In the genomic region with DNA sequence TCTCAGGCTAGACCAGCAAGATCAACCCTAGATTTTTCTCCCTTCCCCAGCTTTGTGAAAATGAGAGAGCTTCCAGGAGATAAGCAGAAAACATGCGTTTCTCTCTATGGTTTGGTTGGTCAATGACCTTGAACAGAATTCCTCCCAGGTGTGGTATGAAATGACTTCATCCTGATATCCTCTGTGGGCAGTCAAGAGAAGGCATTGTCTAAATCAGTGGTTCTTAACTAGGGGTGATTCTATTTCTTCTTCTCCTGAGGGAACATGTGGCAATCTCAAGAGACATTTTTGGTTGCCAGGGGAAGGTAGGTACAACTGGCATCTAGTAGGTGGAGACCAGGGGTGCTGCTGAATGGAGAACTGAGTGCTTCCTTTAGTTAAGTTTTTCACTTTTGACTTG, we compare ENCODE assay signal across 2 cellular contexts.
TF ChIP-seq lines count a peak whose summit lies in the region.

No MANE protein-coding gene starts in this region.

TF ChIP-seq in HepG2, 621 proteins besides CTCF, POLR2A, EP300 and RAD21 (continues in another document):
- TF ChIP-seq, protein P1, sequence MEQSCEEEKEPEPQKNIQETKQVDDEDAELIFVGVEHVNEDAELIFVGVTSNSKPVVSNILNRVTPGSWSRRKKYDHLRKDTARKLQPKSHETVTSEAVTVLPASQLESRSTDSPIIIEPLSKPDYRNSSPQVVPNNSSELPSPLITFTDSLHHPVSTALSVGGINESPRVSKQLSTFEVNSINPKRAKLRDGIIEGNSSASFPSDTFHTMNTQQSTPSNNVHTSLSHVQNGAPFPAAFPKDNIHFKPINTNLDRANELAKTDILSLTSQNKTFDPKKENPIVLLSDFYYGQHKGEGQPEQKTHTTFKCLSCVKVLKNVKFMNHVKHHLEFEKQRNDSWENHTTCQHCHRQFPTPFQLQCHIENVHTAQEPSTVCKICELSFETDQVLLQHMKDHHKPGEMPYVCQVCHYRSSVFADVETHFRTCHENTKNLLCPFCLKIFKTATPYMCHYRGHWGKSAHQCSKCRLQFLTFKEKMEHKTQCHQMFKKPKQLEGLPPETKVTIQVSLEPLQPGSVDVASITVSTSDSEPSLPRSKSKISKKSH (CRISPR knock-in tag; IDR thresholded peaks at IDR 0.05; ENCODE audit: borderline replicate concordance), result no peak
- no peak for TF ChIP-seq ZNF282 (IDR thresholded peaks at IDR 0.05; ENCODE audit: partially characterized antibody)
- TF ChIP-seq HDAC2 (CRISPR knock-in tag; IDR thresholded peaks at IDR 0.05), result no peak
- no peak for TF ChIP-seq ZNF263 (CRISPR knock-in tag; IDR thresholded peaks at IDR 0.05)
- TF ChIP-seq DNMT3B (CRISPR knock-in tag; conservative IDR thresholded peaks at IDR 0.05), result no peak
- TF ChIP-seq, protein P2, sequence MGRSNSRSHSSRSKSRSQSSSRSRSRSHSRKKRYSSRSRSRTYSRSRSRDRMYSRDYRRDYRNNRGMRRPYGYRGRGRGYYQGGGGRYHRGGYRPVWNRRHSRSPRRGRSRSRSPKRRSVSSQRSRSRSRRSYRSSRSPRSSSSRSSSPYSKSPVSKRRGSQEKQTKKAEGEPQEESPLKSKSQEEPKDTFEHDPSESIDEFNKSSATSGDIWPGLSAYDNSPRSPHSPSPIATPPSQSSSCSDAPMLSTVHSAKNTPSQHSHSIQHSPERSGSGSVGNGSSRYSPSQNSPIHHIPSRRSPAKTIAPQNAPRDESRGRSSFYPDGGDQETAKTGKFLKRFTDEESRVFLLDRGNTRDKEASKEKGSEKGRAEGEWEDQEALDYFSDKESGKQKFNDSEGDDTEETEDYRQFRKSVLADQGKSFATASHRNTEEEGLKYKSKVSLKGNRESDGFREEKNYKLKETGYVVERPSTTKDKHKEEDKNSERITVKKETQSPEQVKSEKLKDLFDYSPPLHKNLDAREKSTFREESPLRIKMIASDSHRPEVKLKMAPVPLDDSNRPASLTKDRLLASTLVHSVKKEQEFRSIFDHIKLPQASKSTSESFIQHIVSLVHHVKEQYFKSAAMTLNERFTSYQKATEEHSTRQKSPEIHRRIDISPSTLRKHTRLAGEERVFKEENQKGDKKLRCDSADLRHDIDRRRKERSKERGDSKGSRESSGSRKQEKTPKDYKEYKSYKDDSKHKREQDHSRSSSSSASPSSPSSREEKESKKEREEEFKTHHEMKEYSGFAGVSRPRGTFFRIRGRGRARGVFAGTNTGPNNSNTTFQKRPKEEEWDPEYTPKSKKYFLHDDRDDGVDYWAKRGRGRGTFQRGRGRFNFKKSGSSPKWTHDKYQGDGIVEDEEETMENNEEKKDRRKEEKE (IDR thresholded peaks at IDR 0.05), result no peak
- no peak for TF ChIP-seq FOSL2 (CRISPR knock-in tag; IDR thresholded peaks at IDR 0.05)
- TF ChIP-seq, protein P3, sequence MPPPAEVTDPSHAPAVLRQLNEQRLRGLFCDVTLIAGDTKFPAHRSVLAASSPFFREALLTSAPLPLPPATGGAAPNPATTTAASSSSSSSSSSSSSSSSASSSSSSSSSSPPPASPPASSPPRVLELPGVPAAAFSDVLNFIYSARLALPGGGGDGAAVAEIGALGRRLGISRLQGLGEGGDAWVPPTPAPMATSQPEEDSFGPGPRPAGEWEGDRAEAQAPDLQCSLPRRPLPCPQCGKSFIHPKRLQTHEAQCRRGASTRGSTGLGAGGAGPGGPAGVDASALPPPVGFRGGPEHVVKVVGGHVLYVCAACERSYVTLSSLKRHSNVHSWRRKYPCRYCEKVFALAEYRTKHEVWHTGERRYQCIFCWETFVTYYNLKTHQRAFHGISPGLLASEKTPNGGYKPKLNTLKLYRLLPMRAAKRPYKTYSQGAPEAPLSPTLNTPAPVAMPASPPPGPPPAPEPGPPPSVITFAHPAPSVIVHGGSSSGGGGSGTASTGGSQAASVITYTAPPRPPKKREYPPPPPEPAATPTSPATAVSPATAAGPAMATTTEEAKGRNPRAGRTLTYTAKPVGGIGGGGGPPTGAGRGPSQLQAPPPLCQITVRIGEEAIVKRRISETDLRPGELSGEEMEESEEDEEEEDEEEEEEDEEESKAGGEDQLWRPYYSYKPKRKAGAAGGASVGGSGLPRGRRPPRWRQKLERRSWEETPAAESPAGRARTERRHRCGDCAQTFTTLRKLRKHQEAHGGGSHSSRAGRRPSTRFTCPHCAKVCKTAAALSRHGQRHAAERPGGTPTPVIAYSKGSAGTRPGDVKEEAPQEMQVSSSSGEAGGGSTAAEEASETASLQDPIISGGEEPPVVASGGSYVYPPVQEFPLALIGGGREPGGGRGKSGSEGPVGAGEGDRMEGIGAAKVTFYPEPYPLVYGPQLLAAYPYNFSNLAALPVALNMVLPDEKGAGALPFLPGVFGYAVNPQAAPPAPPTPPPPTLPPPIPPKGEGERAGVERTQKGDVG (CRISPR knock-in tag; IDR thresholded peaks at IDR 0.05; ENCODE audit: borderline replicate concordance), result no peak
- TF ChIP-seq, protein P4, sequence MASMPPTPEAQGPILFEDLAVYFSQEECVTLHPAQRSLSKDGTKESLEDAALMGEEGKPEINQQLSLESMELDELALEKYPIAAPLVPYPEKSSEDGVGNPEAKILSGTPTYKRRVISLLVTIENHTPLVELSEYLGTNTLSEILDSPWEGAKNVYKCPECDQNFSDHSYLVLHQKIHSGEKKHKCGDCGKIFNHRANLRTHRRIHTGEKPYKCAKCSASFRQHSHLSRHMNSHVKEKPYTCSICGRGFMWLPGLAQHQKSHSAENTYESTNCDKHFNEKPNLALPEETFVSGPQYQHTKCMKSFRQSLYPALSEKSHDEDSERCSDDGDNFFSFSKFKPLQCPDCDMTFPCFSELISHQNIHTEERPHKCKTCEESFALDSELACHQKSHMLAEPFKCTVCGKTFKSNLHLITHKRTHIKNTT (CRISPR knock-in tag; IDR thresholded peaks at IDR 0.05), result no peak
- no peak for TF ChIP-seq ZNF549 (CRISPR knock-in tag; IDR thresholded peaks at IDR 0.05)
- no peak for TF ChIP-seq CREM (IDR thresholded peaks at IDR 0.05)
- no peak for TF ChIP-seq CREM (CRISPR knock-in tag; IDR thresholded peaks at IDR 0.05)
- TF ChIP-seq IRX3 (CRISPR knock-in tag; IDR thresholded peaks at IDR 0.05; ENCODE audit: borderline replicate concordance, low read depth), result no peak
- no peak for TF ChIP-seq ZNF124 (CRISPR knock-in tag; IDR thresholded peaks at IDR 0.05)
- no peak for TF ChIP-seq TEAD2 (CRISPR knock-in tag; IDR thresholded peaks at IDR 0.05)
- TF ChIP-seq ZNF136 (CRISPR knock-in tag; IDR thresholded peaks at IDR 0.05; ENCODE audit: low read depth), result no peak
- TF ChIP-seq ZZZ3 (CRISPR knock-in tag; IDR thresholded peaks at IDR 0.05; ENCODE audit: borderline replicate concordance), result no peak
- TF ChIP-seq GPN1 (CRISPR knock-in tag; IDR thresholded peaks at IDR 0.05; ENCODE audit: borderline replicate concordance), result no peak
- no peak for TF ChIP-seq ZNF350 (CRISPR knock-in tag; IDR thresholded peaks at IDR 0.05; ENCODE audit: borderline replicate concordance, low read depth)
- TF ChIP-seq SALL2 (CRISPR knock-in tag; IDR thresholded peaks at IDR 0.05), result no peak
- TF ChIP-seq SAP130 (CRISPR knock-in tag; IDR thresholded peaks at IDR 0.05; ENCODE audit: low read depth), result peak; percentile 32
- TF ChIP-seq ZFP37 (CRISPR knock-in tag; IDR thresholded peaks at IDR 0.05; ENCODE audit: borderline replicate concordance), result no peak
- no peak for TF ChIP-seq THYN1 (CRISPR knock-in tag; IDR thresholded peaks at IDR 0.05; ENCODE audit: borderline replicate concordance, low read depth)

TF ChIP-seq in GM12878, 131 proteins besides CTCF, POLR2A, EP300 and RAD21:
- TF ChIP-seq HSF1 (IDR thresholded peaks at IDR 0.05; ENCODE audit: low read depth, low read length), result no peak
